1 cellular context compared by ENCODE assay signal in genomic region chrX:29477878-29478277, GRCh38.
TF ChIP-seq lines count a peak whose summit lies in the region.

No MANE protein-coding gene starts in this region.

TF ChIP-seq in WTC11, 78 proteins besides CTCF, POLR2A, EP300 and RAD21 (continued from another document):
- TF ChIP-seq, protein P1, sequence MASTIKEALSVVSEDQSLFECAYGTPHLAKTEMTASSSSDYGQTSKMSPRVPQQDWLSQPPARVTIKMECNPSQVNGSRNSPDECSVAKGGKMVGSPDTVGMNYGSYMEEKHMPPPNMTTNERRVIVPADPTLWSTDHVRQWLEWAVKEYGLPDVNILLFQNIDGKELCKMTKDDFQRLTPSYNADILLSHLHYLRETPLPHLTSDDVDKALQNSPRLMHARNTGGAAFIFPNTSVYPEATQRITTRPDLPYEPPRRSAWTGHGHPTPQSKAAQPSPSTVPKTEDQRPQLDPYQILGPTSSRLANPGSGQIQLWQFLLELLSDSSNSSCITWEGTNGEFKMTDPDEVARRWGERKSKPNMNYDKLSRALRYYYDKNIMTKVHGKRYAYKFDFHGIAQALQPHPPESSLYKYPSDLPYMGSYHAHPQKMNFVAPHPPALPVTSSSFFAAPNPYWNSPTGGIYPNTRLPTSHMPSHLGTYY (CRISPR knock-in tag; IDR thresholded peaks at IDR 0.05), result no peak
- no peak for TF ChIP-seq NR1H2 (CRISPR knock-in tag; IDR thresholded peaks at IDR 0.05)
- TF ChIP-seq NFE2L1 (CRISPR knock-in tag; IDR thresholded peaks at IDR 0.05), result no peak
- no peak for TF ChIP-seq ZNF121 (CRISPR knock-in tag; IDR thresholded peaks at IDR 0.05)
- TF ChIP-seq, protein P2, sequence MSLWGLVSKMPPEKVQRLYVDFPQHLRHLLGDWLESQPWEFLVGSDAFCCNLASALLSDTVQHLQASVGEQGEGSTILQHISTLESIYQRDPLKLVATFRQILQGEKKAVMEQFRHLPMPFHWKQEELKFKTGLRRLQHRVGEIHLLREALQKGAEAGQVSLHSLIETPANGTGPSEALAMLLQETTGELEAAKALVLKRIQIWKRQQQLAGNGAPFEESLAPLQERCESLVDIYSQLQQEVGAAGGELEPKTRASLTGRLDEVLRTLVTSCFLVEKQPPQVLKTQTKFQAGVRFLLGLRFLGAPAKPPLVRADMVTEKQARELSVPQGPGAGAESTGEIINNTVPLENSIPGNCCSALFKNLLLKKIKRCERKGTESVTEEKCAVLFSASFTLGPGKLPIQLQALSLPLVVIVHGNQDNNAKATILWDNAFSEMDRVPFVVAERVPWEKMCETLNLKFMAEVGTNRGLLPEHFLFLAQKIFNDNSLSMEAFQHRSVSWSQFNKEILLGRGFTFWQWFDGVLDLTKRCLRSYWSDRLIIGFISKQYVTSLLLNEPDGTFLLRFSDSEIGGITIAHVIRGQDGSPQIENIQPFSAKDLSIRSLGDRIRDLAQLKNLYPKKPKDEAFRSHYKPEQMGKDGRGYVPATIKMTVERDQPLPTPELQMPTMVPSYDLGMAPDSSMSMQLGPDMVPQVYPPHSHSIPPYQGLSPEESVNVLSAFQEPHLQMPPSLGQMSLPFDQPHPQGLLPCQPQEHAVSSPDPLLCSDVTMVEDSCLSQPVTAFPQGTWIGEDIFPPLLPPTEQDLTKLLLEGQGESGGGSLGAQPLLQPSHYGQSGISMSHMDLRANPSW (CRISPR knock-in tag; conservative IDR thresholded peaks at IDR 0.05; ENCODE audit: low read depth), result no peak
